In genomic region chr22:22097727-22098228, GRCh38 we compare ENCODE assay signal across 20 cellular contexts.
DNase-seq lines count a peak whose midpoint lies in the region; ATAC-seq, FAIRE-seq and TF ChIP-seq lines count a peak whose summit lies in the region.
"Had no signal": no experiment of that assay in that cellular context is flagged by ENCODE, and none has a peak within 500 bp of the region (broad histone marks: within the 10 kb centered on the region; RNA-seq: fewer than 3 reads in every experiment).

No MANE protein-coding gene starts in this region.

- peaks cover 19% of the 10 kb centered on the region; the same call in 1 of the 2 replicates for H3K9me3 ChIP-seq in OCI-LY3 (ENCODE audit: insufficient read depth, low read length)
- H3K9me3 ChIP-seq in esophagus muscularis mucosa, result no peaks in the 10 kb centered on the region

- H3K4me3 ChIP-seq in OCI-LY3 (ENCODE audit: low read length), result peak overlapping the region; percentile 67; the same call in 1 of the 2 replicates
- no peak overlapping the region for H3K4me3 ChIP-seq in esophagus muscularis mucosa

- H3K27me3 ChIP-seq in OCI-LY3 (ENCODE audit: low read depth, low read length), result no peaks in the 10 kb centered on the region
- peaks cover 0 to 48% (median 0%) of the 10 kb centered on the region in 4 donors for H3K27me3 ChIP-seq in esophagus muscularis mucosa

- peak overlapping the region; percentile 89 for H3K4me2 ChIP-seq in OCI-LY3 (ENCODE audit: low read length)

- ATAC-seq in HG03045 (IDR thresholded peaks at IDR 0.05; ENCODE audit: unreplicated experiment), result no peak

- no peak for TF ChIP-seq EP300 in esophagus muscularis mucosa (IDR thresholded peaks at IDR 0.05)

- H4K20me1 ChIP-seq in OCI-LY3 (ENCODE audit: insufficient read depth, low read length), result no peaks in the 10 kb centered on the region

- TF ChIP-seq CTCF in OCI-LY3 (IDR thresholded peaks at IDR 0.05; ENCODE audit: low read depth, low read length) (no peak), esophagus muscularis mucosa (IDR thresholded peaks at IDR 0.05) (no peak)

- H3K36me3 ChIP-seq in OCI-LY3 (replicated peaks; ENCODE audit: low read depth, low read length) (peaks cover 11% of the 10 kb centered on the region), esophagus muscularis mucosa (no peaks in the 10 kb centered on the region)

- H3K9ac ChIP-seq in OCI-LY3 (ENCODE audit: low read length), result peak overlapping the region; percentile 71; the same call in 1 of the 2 replicates

- intact Hi-C loops in esophagus muscularis mucosa (cut with DNase I), result no loop called here

- H3K4me1 ChIP-seq in OCI-LY3 (ENCODE audit: low read length) (peaks cover 46% of the 10 kb centered on the region), esophagus muscularis mucosa (no peaks in the 10 kb centered on the region)

- H3K27ac ChIP-seq in OCI-LY3 (ENCODE audit: low read length) (peak overlapping the region; percentile 90), esophagus muscularis mucosa (replicated peaks in 1 of 4) (no peak overlapping the region)
- H3K27ac ChIP-seq: HL-60 had no signal

- peak; percentile 79 for FAIRE-seq in urothelium cell line (lab: Jason Lieb, UNC)

- H2AFZ ChIP-seq in OCI-LY3 (ENCODE audit: low read depth, low read length), result no peak overlapping the region

- DNase-seq in activated CD8-positive, alpha-beta memory T cell treated with anti-CD3 and anti-CD28 coated beads, Interleukin-2, amount 50 U/mL, for 48 hours, result peak; percentile 35
- DNase-seq in activated CD8-positive, alpha-beta memory T cell treated with anti-CD3 and anti-CD28 coated beads for 24 hours, result no peak
- DNase-seq in esophagus muscularis mucosa (ENCODE audit: extremely low spot score) (peak; percentile 77), urothelium cell line (ENCODE audit: low spot score) (no peak), AG20443 (ENCODE audit: low spot score) (no peak), NCI-H524 treated with DMSO at 0.1 percent for 48 hours (lab: John Stamatoyannopoulos, UW) (no peak)
- DNase-seq: C1 segment of cervical spinal cord; CD8-positive, alpha-beta memory T cell; DMS53; H9; NCI-H1436; NCI-H2029; NCI-H345; NCI-H526 treated with DMSO at 0.1 percent for 48 hours; NK-92 treated with Interleukin-12 subunit alpha and Interleukin-12 subunit beta, amount 100 ng/mL, for 24 hours; OCI-M1; Right ventricle myocardium superior had no signal

- TF ChIP-seq POLR2A in esophagus muscularis mucosa (IDR thresholded peaks at IDR 0.05; ENCODE audit: low read depth), result no peak

- no peaks in the 10 kb centered on the region for H3K79me2 ChIP-seq in OCI-LY3 (ENCODE audit: low read length)

Comparison
In these comparisons a context has a peak if more than half of its experiments do, and no peak if none do; other contexts are left out.
1. DNase-seq: peak in activated CD8-positive, alpha-beta memory T cell treated with anti-CD3 and anti-CD28 coated beads, Interleukin-2, amount 50 U/mL, for 48 hours (single experiment) and esophagus muscularis mucosa (single experiment); none in activated CD8-positive, alpha-beta memory T cell treated with anti-CD3 and anti-CD28 coated beads for 24 hours (single experiment), urothelium cell line (single experiment), AG20443 (single experiment) and NCI-H524 treated with DMSO at 0.1 percent for 48 hours (single experiment).